In the genomic region with DNA sequence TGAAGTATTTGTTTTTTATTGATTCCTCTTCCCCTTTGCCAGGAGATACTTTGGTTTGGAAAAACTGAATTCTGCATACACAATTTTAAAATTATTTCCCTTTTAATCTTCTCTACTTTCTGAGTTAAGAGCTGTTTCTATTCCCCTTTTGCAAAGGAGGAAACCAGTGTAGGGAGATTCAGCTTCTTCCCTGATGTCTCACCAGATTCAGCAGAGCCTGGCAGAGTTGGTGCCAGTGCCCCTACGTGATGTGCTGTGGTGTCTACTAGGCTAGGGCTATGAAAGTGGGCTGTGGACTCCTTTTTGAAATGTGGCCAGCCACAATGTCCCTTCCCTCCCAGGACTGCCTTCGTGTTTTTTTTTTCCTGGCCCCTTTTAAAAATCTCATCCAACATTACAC, we compare ENCODE assay signal across 11 cellular contexts. TPM values are rescaled to one million over a fixed set of nuclear protein-coding genes. Genes with fewer than 3 reads are reported as not detected.
A peak's percentile ranks its signal among the peaks of the same experiment; 100 is the strongest.
DNase-seq lines count a peak whose midpoint lies in the region; ATAC-seq and TF ChIP-seq lines count a peak whose summit lies in the region.
"Had no signal": no experiment of that assay in that cellular context is flagged by ENCODE, and none has a peak within 500 bp of the region (broad histone marks: within the 10 kb centered on the region; RNA-seq: fewer than 3 reads in every experiment).

No MANE protein-coding gene starts in this region.

- 58 to 68% methylated on average over 2 of the region's 2 CpGs for WGBS in GM23248 (ENCODE audit: low coverage in 1 of 2, low lambda C conversion rate in 2 of 2, missing lambda C conversion rate in 2 of 2), 2 experiments
- 100% methylated on average over 2 of the region's 2 CpGs for WGBS in mesenchymal stem cell

- H3K4me1 Mint-ChIP-seq in activated B cell treated with CpG ODN at 0.5 μM for 24 hours, result peaks cover 64% of the 10 kb centered on the region

- no peak overlapping the region for H3K14ac ChIP-seq in mesenchymal stem cell (ENCODE audit: low read length in 2 of 2)

- no peak overlapping the region for H2BK15ac ChIP-seq in mesenchymal stem cell (ENCODE audit: low read depth, poor library complexity, severe bottlenecking)

- peak overlapping the region; percentile 79 to 99 (median 85) for H3K4me2 ChIP-seq in BLaER1 treated with 17β-estradiol and CSF1 and Interleukin-3, amounts not matched to agents 10 nM and 100 nM
- H3K4me2 ChIP-seq in GM23248 (ENCODE audit: unreplicated experiment) (peak overlapping the region; percentile 98), mesenchymal stem cell (ENCODE audit: low read length, poor library complexity, severe bottlenecking) (no peak overlapping the region)

- no peaks in the 10 kb centered on the region for H3K27me3 Mint-ChIP-seq in activated B cell treated with CpG ODN at 0.5 μM for 24 hours
- H3K27me3 Mint-ChIP-seq: CD4-positive, alpha-beta memory T cell had no signal

- CTCF ChIA-PET in activated B cell treated with CpG ODN at 0.5 μM for 24 hours (lab: Charles Lee), result no interaction called here

- intact Hi-C loops in activated B cell treated with CpG ODN at 0.5 μM for 24 hours (cut with micrococcal nuclease), result loop anchor here (5.0 to 10.0 kb wide), 3 partner anchors 457 to 1753 kb away; partner anchors contain the start of gene MAP2

- POLR2A ChIA-PET in activated B cell treated with CpG ODN at 0.5 μM for 24 hours (lab: Charles Lee), result interaction anchor here (0.8 kb wide), 1 partner anchor 166 kb away, joined by 3 read pairs; no protein-coding TSS in a partner anchor

- no peaks in the 10 kb centered on the region for H3K27me3 ChIP-seq in BLaER1 treated with 17β-estradiol and CSF1 and Interleukin-3, amounts not matched to agents 10 nM and 100 nM
- H3K27me3 ChIP-seq in GM23248 (replicated peaks; ENCODE audit: insufficient read depth) (no peaks in the 10 kb centered on the region), mesenchymal stem cell (ENCODE audit: control insufficient read depth in 1 of 2, insufficient read depth in 1 of 2, low read length in 2 of 2) (no peaks in the 10 kb centered on the region)

- ATAC-seq in activated B cell treated with CpG ODN at 0.5 μM for 24 hours (ENCODE audit: low read depth), result no peak
- no peak for ATAC-seq in GM21526 (IDR thresholded peaks at IDR 0.05; ENCODE audit: low FRiP score, unreplicated experiment)

- no peaks in the 10 kb centered on the region for H3K9me3 Mint-ChIP-seq in activated B cell treated with CpG ODN at 0.5 μM for 24 hours
- H3K9me3 Mint-ChIP-seq: CD4-positive, alpha-beta memory T cell had no signal

- in situ Hi-C loops in GM23248 (cut with MboI), result no loop called here

- H2BK120ac ChIP-seq in mesenchymal stem cell (ENCODE audit: low read depth, low read length), result no peak overlapping the region

- H3K23ac ChIP-seq in mesenchymal stem cell (ENCODE audit: low read length in 2 of 2), result no peak overlapping the region

- H3K9me3 ChIP-seq in BLaER1 treated with 17β-estradiol and CSF1 and Interleukin-3, amounts not matched to agents 10 nM and 100 nM (replicated peaks in 1 of 11), result peaks cover 0 to 10% (median 5%) of the 10 kb centered on the region in 11 experiments; a peak in 11 of 22 replicates
- no peaks in the 10 kb centered on the region for H3K9me3 ChIP-seq in GM23248 (ENCODE audit: low read depth)
- no peaks in the 10 kb centered on the region for H3K9me3 ChIP-seq in mesenchymal stem cell (ENCODE audit: control insufficient read depth, low read length)

- no peak overlapping the region for H4K91ac ChIP-seq in mesenchymal stem cell (ENCODE audit: low read length)

- peaks cover 18 to 61% (median 55%) of the 10 kb centered on the region in 11 experiments for H3K36me3 ChIP-seq in BLaER1 treated with 17β-estradiol and CSF1 and Interleukin-3, amounts not matched to agents 10 nM and 100 nM
- H3K36me3 ChIP-seq in GM23248 (ENCODE audit: low read depth), result no peaks in the 10 kb centered on the region
- H3K36me3 ChIP-seq in mesenchymal stem cell (ENCODE audit: control insufficient read depth in 1 of 2, insufficient read depth in 2 of 2, low read depth in 1 of 2, low read length in 2 of 2), result peaks cover 9 to 17% of the 10 kb centered on the region in 2 experiments

- no peaks in the 10 kb centered on the region for H3K9me2 ChIP-seq in GM23248 (ENCODE audit: insufficient read depth)

- TF ChIP-seq CTCF in activated B cell treated with CpG ODN at 0.5 μM for 24 hours (IDR thresholded peaks at IDR 0.05), result no peak

- H3K36me3 Mint-ChIP-seq in activated B cell treated with CpG ODN at 0.5 μM for 24 hours (ENCODE audit: low read depth), result peaks cover 49% of the 10 kb centered on the region

- H3F3A ChIP-seq in GM23248 (ENCODE audit: insufficient read depth), result peaks cover 3% of the 10 kb centered on the region; the same call in 1 of the 2 replicates

- no peak overlapping the region for H3K4ac ChIP-seq in mesenchymal stem cell (ENCODE audit: low read depth in 1 of 2, low read length in 2 of 2)

- no peak overlapping the region for H2BK12ac ChIP-seq in mesenchymal stem cell (ENCODE audit: low read length in 2 of 2)

- H3K9ac ChIP-seq in BLaER1 treated with 17β-estradiol and CSF1 and Interleukin-3, amounts not matched to agents 10 nM and 100 nM, result peak overlapping the region in 10 of 11 experiments; percentile 10 to 91 (median 86); a peak in 14 of 22 replicates
- peak overlapping the region; percentile 17; the same call in 1 of the 2 replicates for H3K9ac ChIP-seq in GM23248
- peak overlapping the region; percentile 18 for H3K9ac ChIP-seq in mesenchymal stem cell (ENCODE audit: low read length)

- peaks cover 48 to 70% (median 62%) of the 10 kb centered on the region in 11 experiments; a peak in 21 of 22 replicates for H4K20me1 ChIP-seq in BLaER1 treated with 17β-estradiol and CSF1 and Interleukin-3, amounts not matched to agents 10 nM and 100 nM
- H4K20me1 ChIP-seq in GM23248 (ENCODE audit: insufficient read depth), result no peaks in the 10 kb centered on the region

- H3K4me1 ChIP-seq in BLaER1 treated with 17β-estradiol and CSF1 and Interleukin-3, amounts not matched to agents 10 nM and 100 nM, result peaks cover 31 to 67% (median 34%) of the 10 kb centered on the region in 10 experiments
- H3K4me1 ChIP-seq in GM23248 (ENCODE audit: insufficient read depth) (peaks cover 32% of the 10 kb centered on the region), mesenchymal stem cell (ENCODE audit: control insufficient read depth, insufficient read depth, low read depth, low read length) (peaks cover 5% of the 10 kb centered on the region)

- H3K18ac ChIP-seq in mesenchymal stem cell (ENCODE audit: low read depth in 1 of 2, low read length in 2 of 2), result no peak overlapping the region

- H3K27ac Mint-ChIP-seq in activated B cell treated with CpG ODN at 0.5 μM for 24 hours, result peak overlapping the region; percentile 46

- H2AFZ ChIP-seq in GM23248, result no peak overlapping the region
- no peak overlapping the region for H2AFZ ChIP-seq in mesenchymal stem cell (ENCODE audit: low read depth, low read length)

- peak overlapping the region in 8 of 11 experiments; percentile 4 to 96 (median 88); a peak in 12 of 22 replicates for H3K27ac ChIP-seq in BLaER1 treated with 17β-estradiol and CSF1 and Interleukin-3, amounts not matched to agents 10 nM and 100 nM
- H3K27ac ChIP-seq in GM23248, result no peak overlapping the region
- H3K27ac ChIP-seq in mesenchymal stem cell (ENCODE audit: low read length, poor library complexity, severe bottlenecking), result no peak overlapping the region

- DNase-seq in GM23248, result peak; percentile 16
- no peak for DNase-seq in activated B cell treated with CpG ODN at 0.5 μM for 24 hours
- no peak for DNase-seq in mesenchymal stem cell
- no peak for DNase-seq in stimulated activated CD4-positive, alpha-beta T cell treated with anti-CD3 and anti-CD28 coated beads, Interleukin-4, amount 100 ng/mL, for 1 hour
- no peak for DNase-seq in COR-L47 (lab: John Stamatoyannopoulos, UW)
- DNase-seq in NCI-H187 treated with DMSO at 0.1 percent for 48 hours (lab: John Stamatoyannopoulos, UW), result no peak
- DNase-seq: activated gamma-delta T cell; CD4-positive, alpha-beta memory T cell; NCI-H2081 treated with DMSO at 0.1 percent for 48 hours had no signal

- peaks cover 75% of the 10 kb centered on the region for H3K79me2 ChIP-seq in GM23248 (ENCODE audit: insufficient read depth)

- H3K4me3 ChIP-seq in BLaER1 treated with 17β-estradiol and CSF1 and Interleukin-3, amounts not matched to agents 10 nM and 100 nM, result peak overlapping the region in 4 of 10 experiments; percentile 92 to 96 (median 94); a peak in 7 of 20 replicates
- H3K4me3 ChIP-seq in GM23248, result no peak overlapping the region
- peak overlapping the region in 1 of 2 experiments; percentile 99 for H3K4me3 ChIP-seq in mesenchymal stem cell (ENCODE audit: insufficient read depth in 1 of 2, low read depth in 1 of 2, low read length in 2 of 2)

- no peak overlapping the region for H4K8ac ChIP-seq in mesenchymal stem cell (ENCODE audit: low read length)

- no peaks in the 10 kb centered on the region for H3K79me1 ChIP-seq in mesenchymal stem cell (replicated peaks; ENCODE audit: low read length, poor library complexity, severe bottlenecking)

- H2AK5ac ChIP-seq in mesenchymal stem cell (ENCODE audit: low read length, severe bottlenecking), result no peak overlapping the region

- H2BK5ac ChIP-seq in mesenchymal stem cell (ENCODE audit: low read depth, low read length, poor library complexity, severe bottlenecking), result no peak overlapping the region

- H3K4me3 Mint-ChIP-seq in activated B cell treated with CpG ODN at 0.5 μM for 24 hours, result no peak overlapping the region

RNA-seq across cellular contexts. Expression of gene RPE, which starts 2.5 kb away (rescaled TPM):
- 80.9 and 100.0 TPM in 2 replicates for total RNA-seq in GM23248 (2014; rRNA removed; shearing (Covaris generic))
- polyA plus RNA-seq in GM23248 (2016; fragmentation: Nextera tagmentation; extraction: Ambion mirVana), result 51.4 and 51.9 TPM in 2 replicates
- total RNA-seq in activated B cell treated with CpG ODN at 0.5 μM for 24 hours, result 43.3 and 54.7 TPM in 2 replicates
- polyA plus RNA-seq in mesenchymal stem cell (2013, experiment 1 of 2), result 26.0 TPM
- 27.2 TPM for polyA plus RNA-seq in mesenchymal stem cell (2013, experiment 2 of 2)

Comparison
In these comparisons a context has a peak if more than half of its experiments do, and no peak if none do; other contexts are left out.
1. H3K27ac ChIP-seq: peak in BLaER1 treated with 17β-estradiol and CSF1 and Interleukin-3, amounts not matched to agents 10 nM and 100 nM (8 of 11); none in GM23248 (single experiment) and mesenchymal stem cell (single experiment).
2. H3K9ac ChIP-seq: peak in every context shown above with its lines; median percentile 86 in BLaER1 treated with 17β-estradiol and CSF1 and Interleukin-3, amounts not matched to agents 10 nM and 100 nM; 18 in mesenchymal stem cell; 17 in GM23248.